9 cellular contexts compared by ENCODE assay signal in the genomic region with DNA sequence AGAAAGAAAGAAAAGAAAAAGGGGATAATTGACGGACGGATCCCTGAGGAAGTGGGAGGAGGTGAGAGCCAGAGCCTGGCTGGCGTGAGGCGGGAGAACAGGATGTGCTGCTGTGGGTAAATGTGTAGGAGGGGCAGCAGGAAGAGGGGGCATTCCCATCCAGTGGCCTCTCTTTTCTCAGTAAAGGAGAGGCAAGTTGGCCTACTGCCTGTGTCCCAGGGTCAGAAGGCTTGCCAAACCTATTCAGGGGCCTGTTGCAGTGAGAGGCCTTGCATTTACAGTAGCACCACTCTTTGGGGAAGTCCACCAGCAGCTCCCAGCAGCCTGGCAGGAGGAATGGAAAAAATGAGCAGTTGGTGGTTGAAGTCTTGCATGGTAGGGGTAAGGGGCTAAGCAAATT. TPM values are rescaled to one million over a fixed set of nuclear protein-coding genes. Genes with fewer than 3 reads are reported as not detected.
DNase-seq lines count a peak whose midpoint lies in the region; ATAC-seq and TF ChIP-seq lines count a peak whose summit lies in the region.
"Had no signal": no experiment of that assay in that cellular context is flagged by ENCODE, and none has a peak within 500 bp of the region (broad histone marks: within the 10 kb centered on the region; RNA-seq: fewer than 3 reads in every experiment).

No MANE protein-coding gene starts in this region.

- DNase-seq in activated CD4-positive, alpha-beta T cell treated with anti-CD3 and anti-CD28 coated beads, Interleukin-2, amount 10 ng/mL, durations not matched to agents 24 days and 14 days = no peak
- no peak for DNase-seq in activated CD4-positive, alpha-beta T cell treated with anti-CD3 and anti-CD28 coated beads for 1 hour
- DNase-seq in MCF 10A (ENCODE audit: unreplicated experiment) = peak; percentile 94
- DNase-seq in lower lobe of right lung = peak; percentile 69
- peak; percentile 85 for DNase-seq in testis
- DNase-seq in kidney tubule cell (ENCODE audit: low spot score) = no peak
- DNase-seq in NCI-H774 (lab: John Stamatoyannopoulos, UW) = no peak

- POLR2A ChIA-PET in MCF 10A (lab: Yijun Ruan, JAX) = interaction anchor here (0.6 to 27.1 kb wide), 12 partner anchors 11 to 111 kb away, joined by 3 to 902 read pairs (median 8); partner anchors contain the start of genes ANAPC16, ASCC1 and DDIT4

- no peaks in the 10 kb centered on the region for H3K27me3 Mint-ChIP-seq in activated CD4-positive, alpha-beta T cell treated with anti-CD3 and anti-CD28 coated beads, Interleukin-2, amount 10 ng/mL, durations not matched to agents 24 days and 14 days
- H3K27me3 Mint-ChIP-seq in MCF 10A (ENCODE audit: insufficient read depth, unreplicated experiment) = no peaks in the 10 kb centered on the region
- H3K27me3 Mint-ChIP-seq: IgD-negative memory B cell had no signal

- H3K27ac ChIP-seq in lower lobe of right lung (peak overlapping the region; percentile 69), testis (peak overlapping the region; percentile 73 to 90)

- H3K4me3 Mint-ChIP-seq in activated CD4-positive, alpha-beta T cell treated with anti-CD3 and anti-CD28 coated beads, Interleukin-2, amount 10 ng/mL, durations not matched to agents 24 days and 14 days = peak overlapping the region; percentile 13
- peak overlapping the region; percentile 42 for H3K4me3 Mint-ChIP-seq in MCF 10A (ENCODE audit: unreplicated experiment)

- CTCF ChIA-PET in MCF 10A (lab: Yijun Ruan, JAX) = interaction anchor here (0.7 to 1.9 kb wide), 3 partner anchors 78 to 194 kb away, joined by 3 to 7 read pairs (median 4); no protein-coding TSS in a partner anchor

- ATAC-seq in lower lobe of right lung (peak; percentile 74 to 75), GM18870 (IDR thresholded peaks at IDR 0.05; ENCODE audit: unreplicated experiment) (no peak)

- H3K36me3 Mint-ChIP-seq in activated CD4-positive, alpha-beta T cell treated with anti-CD3 and anti-CD28 coated beads, Interleukin-2, amount 10 ng/mL, durations not matched to agents 24 days and 14 days (ENCODE audit: low read depth) = peaks cover 12% of the 10 kb centered on the region
- H3K36me3 Mint-ChIP-seq in MCF 10A (ENCODE audit: insufficient read depth, unreplicated experiment) = peaks cover 6% of the 10 kb centered on the region
- H3K36me3 Mint-ChIP-seq: IgD-negative memory B cell had no signal

- H3K4me3 ChIP-seq in lower lobe of right lung = no peak overlapping the region
- H3K4me3 ChIP-seq in testis = no peak overlapping the region

- TF ChIP-seq CTCF in MCF 10A (IDR thresholded peaks at IDR 0.05; ENCODE audit: unreplicated experiment) (no peak), lower lobe of right lung (IDR thresholded peaks at IDR 0.05) (no peak), testis (IDR thresholded peaks at IDR 0.05) (no peak)

- H3K27me3 ChIP-seq in lower lobe of right lung (ENCODE audit: low read depth) = no peaks in the 10 kb centered on the region
- H3K27me3 ChIP-seq in testis = no peaks in the 10 kb centered on the region

- intact Hi-C loops in activated CD4-positive, alpha-beta T cell treated with anti-CD3 and anti-CD28 coated beads, Interleukin-2, amount 10 ng/mL, durations not matched to agents 24 days and 14 days (cut with micrococcal nuclease) = loop anchor here (2.0 kb wide), 1 partner anchor 18 kb away; no protein-coding TSS in a partner anchor
- intact Hi-C loops in MCF 10A (cut with micrococcal nuclease) = no loop called here
- intact Hi-C loops in lower lobe of right lung (cut with DNase I) = no loop called here
- intact Hi-C loops in testis (cut with DNase I; ENCODE audit: low total_unique reads) = no loop called here

- peaks cover 53% of the 10 kb centered on the region for H3K4me1 Mint-ChIP-seq in activated CD4-positive, alpha-beta T cell treated with anti-CD3 and anti-CD28 coated beads, Interleukin-2, amount 10 ng/mL, durations not matched to agents 24 days and 14 days
- H3K4me1 Mint-ChIP-seq in MCF 10A (ENCODE audit: insufficient read depth, unreplicated experiment) = peaks cover 58% of the 10 kb centered on the region

- no TSS peak for BruUV-seq in MCF 10A (replicated peaks; lab: Mats Ljungman, UMichigan)

- H3K36me3 ChIP-seq in lower lobe of right lung = no peaks in the 10 kb centered on the region
- no peaks in the 10 kb centered on the region for H3K36me3 ChIP-seq in testis (ENCODE audit: low read depth, missing control alignments)

- 21 to 30% methylated on average over 4 of the region's 4 CpGs for WGBS in testis, 2 donors

- H3K4me1 ChIP-seq in lower lobe of right lung (peaks cover 64% of the 10 kb centered on the region), testis (peaks cover 58% of the 10 kb centered on the region)

- H3K9me3 ChIP-seq in lower lobe of right lung (no peaks in the 10 kb centered on the region), testis (no peaks in the 10 kb centered on the region)

- TF ChIP-seq POLR2A in testis (IDR thresholded peaks at IDR 0.05) = no peak

- H3K27ac Mint-ChIP-seq in activated CD4-positive, alpha-beta T cell treated with anti-CD3 and anti-CD28 coated beads, Interleukin-2, amount 10 ng/mL, durations not matched to agents 24 days and 14 days = peak overlapping the region; percentile 56
- peak overlapping the region; percentile 88 for H3K27ac Mint-ChIP-seq in MCF 10A (ENCODE audit: low read depth, unreplicated experiment)

- H3K9me3 Mint-ChIP-seq in activated CD4-positive, alpha-beta T cell treated with anti-CD3 and anti-CD28 coated beads, Interleukin-2, amount 10 ng/mL, durations not matched to agents 24 days and 14 days = no peaks in the 10 kb centered on the region
- H3K9me3 Mint-ChIP-seq in MCF 10A (ENCODE audit: unreplicated experiment) = no peaks in the 10 kb centered on the region
- H3K9me3 Mint-ChIP-seq: IgD-negative memory B cell had no signal

RNA-seq across cellular contexts. Expression of gene ASCC1, which starts 26.6 kb away (rescaled TPM):
- total RNA-seq in activated CD4-positive, alpha-beta T cell treated with anti-CD3 and anti-CD28 coated beads, Interleukin-2, amount 10 ng/mL, durations not matched to agents 24 days and 14 days = 33.6 and 34.1 TPM in 2 replicates
- total RNA-seq in MCF 10A (2022) (26.3 and 31.6 TPM in 2 replicates), lower lobe of right lung (23.9 TPM), testis (10 to 100 TPM; 48.8 to 58.3 TPM)
- polyA plus RNA-seq in testis (ENCODE audit: insufficient read depth, low read depth, low replicate concordance) = 47.4 TPM

RNA-seq across cellular contexts. Expression of gene ANAPC16, which starts 26.9 kb away (rescaled TPM):
- total RNA-seq in activated CD4-positive, alpha-beta T cell treated with anti-CD3 and anti-CD28 coated beads, Interleukin-2, amount 10 ng/mL, durations not matched to agents 24 days and 14 days = 73.2 and 74.3 TPM in 2 replicates
- total RNA-seq in MCF 10A (2022) = 97.0 and 110 TPM in 2 replicates
- total RNA-seq in lower lobe of right lung = 113 TPM
- 10 to 100 TPM; 43.8 to 47.9 TPM for total RNA-seq in testis
- 96.0 TPM for polyA plus RNA-seq in testis (ENCODE audit: insufficient read depth, low read depth, low replicate concordance)

RNA-seq across cellular contexts. Expression of gene DDIT4, which starts 31.0 kb away (rescaled TPM):
- 260 and 271 TPM in 2 replicates for total RNA-seq in activated CD4-positive, alpha-beta T cell treated with anti-CD3 and anti-CD28 coated beads, Interleukin-2, amount 10 ng/mL, durations not matched to agents 24 days and 14 days
- total RNA-seq in MCF 10A (2022) = 698 and 872 TPM in 2 replicates
- total RNA-seq in lower lobe of right lung = 161 TPM
- 10 to 100 TPM; 69.6 to 94.3 TPM for total RNA-seq in testis
- 46.6 TPM for polyA plus RNA-seq in testis (ENCODE audit: insufficient read depth, low read depth, low replicate concordance)

Comparison
In these comparisons a context has a peak if more than half of its experiments do, and no peak if none do; other contexts are left out.
1. DNase-seq: peak in MCF 10A (single experiment), lower lobe of right lung (single experiment) and testis (single experiment); none in activated CD4-positive, alpha-beta T cell treated with anti-CD3 and anti-CD28 coated beads, Interleukin-2, amount 10 ng/mL, durations not matched to agents 24 days and 14 days (single experiment), activated CD4-positive, alpha-beta T cell treated with anti-CD3 and anti-CD28 coated beads for 1 hour (single experiment), kidney tubule cell (single experiment) and NCI-H774 (single experiment).